Comparison of ENCODE assay signal across 22 cellular contexts in the genomic region with DNA sequence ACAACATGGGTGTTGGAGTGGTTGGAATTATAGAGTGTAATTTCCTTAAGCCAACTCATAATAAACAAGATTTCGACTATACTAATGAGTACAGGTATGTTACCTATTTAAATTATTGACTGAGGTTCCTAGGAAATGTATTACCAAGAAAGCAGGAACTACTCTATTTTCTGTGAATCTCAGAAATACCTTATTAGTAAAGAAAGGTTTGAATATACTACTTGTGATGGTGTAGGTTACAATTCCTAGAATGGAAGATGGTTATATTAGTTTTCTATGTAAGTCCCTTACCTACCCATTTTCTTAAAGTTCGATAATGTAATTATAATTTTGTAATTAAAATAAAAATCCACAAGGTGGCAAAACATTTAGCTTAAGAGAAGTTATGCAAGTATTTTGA.
"Had no signal": no experiment of that assay in that cellular context is flagged by ENCODE, and none has a peak within 500 bp of the region (broad histone marks: within the 10 kb centered on the region; RNA-seq: fewer than 3 reads in every experiment).

No MANE protein-coding gene starts in this region.

- H3K9ac ChIP-seq: SK-N-SH had no signal

- DNase-seq: Karpas-422, KG1, MG63, NCI-H1092, NCI-H1105 treated with DMSO at 0.1 percent for 48 hours, NCI-H1417 treated with DMSO at 0.1 percent for 48 hours, NCI-H146, NCI-H1694 treated with DMSO at 0.1 percent for 48 hours, NCI-H1930, NCI-H2081 treated with DMSO at 0.1 percent for 48 hours, NCI-H2171, NCI-H226, NCI-H446, NCI-H510A, NCI-H524 treated with DMSO at 0.1 percent for 48 hours, NCI-H69, NCI-H774, Right ventricle myocardium superior, RPMI8226, SIG-M5, SK-N-SH, SW 1271 had no signal

- H3K4me3 ChIP-seq: MG63 had no signal

- H3K27me3 ChIP-seq: MG63 had no signal

- H3K9me3 ChIP-seq: MG63, SK-N-SH had no signal
